Comparison of ENCODE assay signal across 10 cellular contexts in genomic region chr7:23533160-23533559, GRCh38. TPM values are rescaled to one million over a fixed set of nuclear protein-coding genes. Genes with fewer than 3 reads are reported as not detected.
DNase-seq lines count a peak whose midpoint lies in the region; ATAC-seq, FAIRE-seq and TF ChIP-seq lines count a peak whose summit lies in the region.
"Had no signal": no experiment of that assay in that cellular context is flagged by ENCODE, and none has a peak within 500 bp of the region (broad histone marks: within the 10 kb centered on the region; RNA-seq: fewer than 3 reads in every experiment).

No MANE protein-coding gene starts in this region.

- no peak for ATAC-seq in activated CD8-positive, alpha-beta memory T cell treated with anti-CD3 and anti-CD28 coated beads, Interleukin-2, amount 10 ng/mL, durations not matched to agents 7 days and 5 days
- ATAC-seq in HG03175 (IDR thresholded peaks at IDR 0.05; ENCODE audit: unreplicated experiment) (no peak), HG03108 (IDR thresholded peaks at IDR 0.05; ENCODE audit: unreplicated experiment) (no peak)

- H3K27ac ChIP-seq in astrocyte (ENCODE audit: low read depth, low read length) (no peak overlapping the region), osteoblast (ENCODE audit: low read depth, low read length) (no peak overlapping the region)

- no peaks in the 10 kb centered on the region for H3K27me3 Mint-ChIP-seq in activated CD8-positive, alpha-beta memory T cell treated with anti-CD3 and anti-CD28 coated beads, Interleukin-2, amount 10 ng/mL, durations not matched to agents 7 days and 5 days
- no peaks in the 10 kb centered on the region for H3K27me3 Mint-ChIP-seq in astrocyte (ENCODE audit: low read depth, unreplicated experiment)

- peaks cover 26% of the 10 kb centered on the region for H3K4me1 Mint-ChIP-seq in activated CD8-positive, alpha-beta memory T cell treated with anti-CD3 and anti-CD28 coated beads, Interleukin-2, amount 10 ng/mL, durations not matched to agents 7 days and 5 days
- peaks cover 12% of the 10 kb centered on the region for H3K4me1 Mint-ChIP-seq in astrocyte (ENCODE audit: low read depth, unreplicated experiment)

- H3K27ac Mint-ChIP-seq in activated CD8-positive, alpha-beta memory T cell treated with anti-CD3 and anti-CD28 coated beads, Interleukin-2, amount 10 ng/mL, durations not matched to agents 7 days and 5 days: peak overlapping the region; percentile 75
- peak overlapping the region; percentile 3 for H3K27ac Mint-ChIP-seq in astrocyte (ENCODE audit: unreplicated experiment)

- DNase-seq in activated CD8-positive, alpha-beta memory T cell treated with anti-CD3 and anti-CD28 coated beads, Interleukin-2, amount 10 ng/mL, durations not matched to agents 7 days and 5 days: no peak
- DNase-seq in activated CD8-positive, alpha-beta memory T cell treated with anti-CD3 and anti-CD28 coated beads for 24 hours: no peak
- DNase-seq in NCI-H524 treated with DMSO at 0.1 percent for 48 hours (lab: John Stamatoyannopoulos, UW) (peak; percentile 18), astrocyte (ENCODE audit: low read depth) (no peak), osteoblast (ENCODE audit: insufficient read length, low spot score, missing footprints) (no peak)
- DNase-seq in stimulated activated CD4-positive, alpha-beta T cell treated with anti-CD3 and anti-CD28 coated beads, Interleukin-12 subunit alpha, Interleukin-12 subunit beta, amount 100 ng/mL, for 4 hours: no peak
- DNase-seq: MV-4-11 had no signal

- peaks cover 37% of the 10 kb centered on the region for H3K79me2 ChIP-seq in astrocyte (ENCODE audit: insufficient read depth, low read length)
- H3K79me2 ChIP-seq in osteoblast (ENCODE audit: insufficient read depth, low read length): peaks cover 37% of the 10 kb centered on the region

- H3K27me3 ChIP-seq in astrocyte (ENCODE audit: insufficient read depth, low read length) (no peaks in the 10 kb centered on the region), osteoblast (ENCODE audit: insufficient read depth, low read length) (no peaks in the 10 kb centered on the region)
- H3K27me3 ChIP-seq: vagina had no signal

- H3K4me2 ChIP-seq in astrocyte (ENCODE audit: low read length): no peak overlapping the region
- H3K4me2 ChIP-seq in osteoblast (ENCODE audit: insufficient read depth, low read length): no peak overlapping the region

- H3K36me3 ChIP-seq in astrocyte (ENCODE audit: insufficient read depth, low read length) (no peaks in the 10 kb centered on the region), osteoblast (ENCODE audit: insufficient read depth, low read length) (no peaks in the 10 kb centered on the region)
- H3K36me3 ChIP-seq: vagina had no signal

- H4K20me1 ChIP-seq in astrocyte (ENCODE audit: insufficient read depth, low read length) (peaks cover 33% of the 10 kb centered on the region), osteoblast (ENCODE audit: insufficient read depth, low read length) (peaks cover 32% of the 10 kb centered on the region)

- no peak for FAIRE-seq in astrocyte (lab: Jason Lieb, UNC)

- no peak overlapping the region for H3K4me3 ChIP-seq in astrocyte (ENCODE audit: insufficient read depth, low read depth, low read length)
- no peak overlapping the region for H3K4me3 ChIP-seq in osteoblast (ENCODE audit: insufficient read depth, low read length)
- H3K4me3 ChIP-seq: vagina had no signal

- CTCF ChIA-PET in activated CD8-positive, alpha-beta memory T cell treated with anti-CD3 and anti-CD28 coated beads, Interleukin-2, amount 10 ng/mL, durations not matched to agents 7 days and 5 days (lab: Charles Lee): interaction anchor here (0.9 to 1.4 kb wide), 4 partner anchors 13 to 260 kb away, joined by 3 to 5 read pairs (median 3); no protein-coding TSS in a partner anchor

- H3K9me3 Mint-ChIP-seq in activated CD8-positive, alpha-beta memory T cell treated with anti-CD3 and anti-CD28 coated beads, Interleukin-2, amount 10 ng/mL, durations not matched to agents 7 days and 5 days (ENCODE audit: low read depth): no peaks in the 10 kb centered on the region
- no peaks in the 10 kb centered on the region for H3K9me3 Mint-ChIP-seq in astrocyte (ENCODE audit: unreplicated experiment)

- TF ChIP-seq CTCF in astrocyte (IDR thresholded peaks at IDR 0.05; ENCODE audit: insufficient read depth, low read depth, low read length) (no peak), osteoblast (IDR thresholded peaks at IDR 0.05; ENCODE audit: extremely low read depth, low read depth, low read length) (peak; percentile 39)

- H3K9ac ChIP-seq in astrocyte (ENCODE audit: low read length): no peak overlapping the region

- H3K4me1 ChIP-seq in astrocyte (ENCODE audit: insufficient read depth, low read length): peaks cover 10% of the 10 kb centered on the region
- peaks cover 19% of the 10 kb centered on the region for H3K4me1 ChIP-seq in osteoblast (ENCODE audit: insufficient read depth, low read length)

- peaks cover 18% of the 10 kb centered on the region for H3K36me3 Mint-ChIP-seq in activated CD8-positive, alpha-beta memory T cell treated with anti-CD3 and anti-CD28 coated beads, Interleukin-2, amount 10 ng/mL, durations not matched to agents 7 days and 5 days
- peaks cover 1% of the 10 kb centered on the region for H3K36me3 Mint-ChIP-seq in astrocyte (ENCODE audit: low read depth, unreplicated experiment)

- peak overlapping the region; percentile 18 for H3K4me3 Mint-ChIP-seq in activated CD8-positive, alpha-beta memory T cell treated with anti-CD3 and anti-CD28 coated beads, Interleukin-2, amount 10 ng/mL, durations not matched to agents 7 days and 5 days
- H3K4me3 Mint-ChIP-seq in astrocyte (ENCODE audit: unreplicated experiment): peak overlapping the region; percentile 41

- no peak overlapping the region for H2AFZ ChIP-seq in astrocyte (ENCODE audit: low read depth, low read length)
- H2AFZ ChIP-seq in osteoblast (ENCODE audit: low read length): no peak overlapping the region

- H3K9me3 ChIP-seq in astrocyte (ENCODE audit: insufficient read depth, low read depth, low read length): no peaks in the 10 kb centered on the region
- H3K9me3 ChIP-seq in osteoblast (ENCODE audit: low read depth, low read length): no peaks in the 10 kb centered on the region
- H3K9me3 ChIP-seq: vagina had no signal

RNA-seq across cellular contexts. Expression of gene TRA2A, which starts 1.4 kb away (rescaled TPM):
- total RNA-seq in activated CD8-positive, alpha-beta memory T cell treated with anti-CD3 and anti-CD28 coated beads, Interleukin-2, amount 10 ng/mL, durations not matched to agents 7 days and 5 days: 100 to 1,000 TPM; 108 to 113 TPM
- total RNA-seq in astrocyte (72.4 and 86.0 TPM in 2 replicates), osteoblast (23.6 and 25.7 TPM in 2 replicates)
